8 cellular contexts compared by ENCODE assay signal in the genomic region with DNA sequence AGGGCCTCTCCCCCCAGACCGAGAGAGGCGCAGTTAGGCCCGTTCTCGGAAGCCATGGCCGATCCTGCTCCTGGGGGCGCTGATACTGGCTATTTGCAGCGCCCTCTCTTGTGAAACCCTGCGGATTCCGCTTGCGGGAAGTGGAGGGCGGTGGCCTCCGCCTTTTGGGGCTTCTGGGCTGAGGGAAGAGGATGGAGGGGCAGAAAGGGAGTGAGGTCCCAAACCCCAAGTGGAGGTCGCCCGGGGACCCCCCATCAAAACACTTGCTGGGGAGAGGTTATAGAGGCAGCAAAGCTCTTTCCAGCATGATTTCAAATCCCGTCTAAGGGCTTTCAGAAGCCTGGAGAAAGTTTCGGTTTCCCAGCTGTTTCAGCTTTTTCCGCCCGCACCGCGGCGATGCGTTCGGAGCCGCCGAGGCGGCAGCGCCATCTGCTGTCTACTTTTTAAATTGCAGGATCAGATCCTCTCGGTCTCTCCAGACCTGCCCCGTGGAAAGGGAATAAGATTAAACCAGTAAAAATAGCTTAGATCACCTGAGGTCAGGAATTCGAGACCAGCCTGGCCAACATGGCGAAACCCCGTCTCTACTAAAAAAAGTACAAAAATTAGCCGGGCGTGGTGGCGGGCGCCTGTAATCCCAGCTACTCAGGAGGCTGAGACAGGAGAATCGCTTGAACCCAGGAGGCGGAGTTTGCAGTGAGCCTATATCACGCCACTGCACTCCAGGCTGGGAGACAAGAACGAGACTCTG. TPM values are rescaled to one million over a fixed set of nuclear protein-coding genes. Genes with fewer than 3 reads are reported as not detected.
DNase-seq lines count a peak whose midpoint lies in the region; ATAC-seq, FAIRE-seq and TF ChIP-seq lines count a peak whose summit lies in the region.

No MANE protein-coding gene starts in this region.

- 18% methylated on average over 40 of the region's 40 CpGs for WGBS in HepG2 (ENCODE audit: low lambda C conversion rate)

- TF ChIP-seq POLR2A in HepG2 (IDR thresholded peaks at IDR 0.05; ENCODE audit: insufficient read depth in 1 of 2, low read depth in 2 of 2, low read length in 2 of 2): 0 out of 4 replicates have a peak, but pooled peaks of 1 of the 2 experiments have one; percentile 15

- H3K4me2 ChIP-seq in HepG2 (ENCODE audit: low read depth, low read length): peak overlapping the region; percentile 83

- H3K36me3 ChIP-seq in BE2C (no peaks in the 10 kb centered on the region), HepG2 (replicated peaks in 1 of 2; ENCODE audit: control insufficient read depth in 1 of 2, insufficient read depth in 2 of 2, low read length in 2 of 2) (no peaks in the 10 kb centered on the region)

- peak; percentile 85 for FAIRE-seq in HepG2 (lab: Jason Lieb, UNC)

- H3K27me3 ChIP-seq in BE2C (no peaks in the 10 kb centered on the region), HepG2 (ENCODE audit: control insufficient read depth in 1 of 2, insufficient read depth in 2 of 2, low read length in 2 of 2) (no peaks in the 10 kb centered on the region)

- POLR2A ChIA-PET in HepG2 (lab: Yijun Ruan, JAX): interaction anchor here (0.7 to 1.7 kb wide), 11 partner anchors 8 to 296 kb away, joined by 3 to 10 read pairs (median 3); a partner anchor contains a TSS

- peak overlapping the region; percentile 93 for H2AFZ ChIP-seq in HepG2 (ENCODE audit: low read length)

- intact Hi-C loops in HepG2 (cut with micrococcal nuclease; ENCODE audit: unreplicated experiment): loop anchor here (1.0 to 10.0 kb wide), 5 partner anchors 77 to 421 kb away; a partner anchor contains a TSS

- TF ChIP-seq EP300 in HepG2 (IDR thresholded peaks at IDR 0.05; ENCODE audit: low read depth in 2 of 2, low read length in 2 of 2): no peak
- no peak for TF ChIP-seq EP300 in HepG2 (CRISPR knock-in tag; IDR thresholded peaks at IDR 0.05; ENCODE audit: borderline replicate concordance)

- peak overlapping the region; percentile 47 for H3K4me3 ChIP-seq in BE2C (ENCODE audit: low read depth, low read length)
- peak overlapping the region; percentile 57 to 76 (median 69) for H3K4me3 ChIP-seq in HepG2 (replicated peaks in 1 of 3; ENCODE audit: insufficient read depth in 1 of 3, low read depth in 2 of 3, low read length in 3 of 3)

- H3K4me1 ChIP-seq in BE2C (no peaks in the 10 kb centered on the region), HepG2 (ENCODE audit: insufficient read depth, low read length) (peaks cover 39% of the 10 kb centered on the region)

- no TSS peak for BruUV-seq in HepG2 (replicated peaks; lab: Mats Ljungman, UMichigan)

- DNase-seq in BE2C (peak; percentile 76), NCI-H460 (ENCODE audit: extremely low read depth, low read depth) (peak; percentile 62), dermis blood vessel endothelial cell (peak; percentile 83), HepG2 (ENCODE audit: low spot score) (peak; percentile 59)
- DNase-seq in activated CD4-positive, alpha-beta T cell treated with anti-CD3 and anti-CD28 coated beads, Interleukin-2, amount 50 U/mL, for 24 hours (ENCODE audit: low read depth in 1 of 2, low spot score in 1 of 2): peak; percentile 69 to 77
- DNase-seq in stimulated activated CD4-positive, alpha-beta T cell treated with anti-CD3 and anti-CD28 coated beads, Interleukin-1b, Interleukin-23, amount 100 ng/mL, for 48 hours: peak; percentile 73

- CTCF ChIA-PET in HepG2 (lab: Yijun Ruan, JAX; ENCODE audit: low intra/inter-chr PET ratio, low total read pairs): interaction anchor here (1.2 to 2.0 kb wide), 3 partner anchors 141 to 293 kb away, joined by 4 to 15 read pairs (median 8); no protein-coding TSS in a partner anchor

- H3K9me3 ChIP-seq in BE2C (no peaks in the 10 kb centered on the region), HepG2 (ENCODE audit: low read length) (peaks cover 1% of the 10 kb centered on the region; the same call in 1 of the 2 replicates)

- no peak overlapping the region for H3K27ac ChIP-seq in HepG2 (ENCODE audit: extremely low read length, insufficient read depth, low read length)

- H3K79me2 ChIP-seq in HepG2 (ENCODE audit: insufficient read depth, low read length): no peaks in the 10 kb centered on the region

- TF ChIP-seq RAD21 in HepG2 (CRISPR knock-in tag; IDR thresholded peaks at IDR 0.05): peak; percentile 92

- TF ChIP-seq CTCF in BE2C (IDR thresholded peaks at IDR 0.05; ENCODE audit: low read depth, low read length) (peak; percentile 85), HepG2 (CRISPR knock-in tag; IDR thresholded peaks at IDR 0.05) (peak; percentile 91)

- peak overlapping the region; percentile 67 for H3K9ac ChIP-seq in HepG2 (ENCODE audit: insufficient read depth, low read depth, low read length)

- in situ Hi-C loops in HepG2 (cut with HindIII; ENCODE audit: extremely low pct_ligation_motif_present, low pct_unique_long_range_greater_than_20kb): loop anchor here (5.0 to 10.0 kb wide), 3 partner anchors 142 to 401 kb away; a partner anchor contains a TSS

- no peaks in the 10 kb centered on the region for H4K20me1 ChIP-seq in HepG2 (ENCODE audit: insufficient read depth, low read length)

- ATAC-seq in GM21390 (IDR thresholded peaks at IDR 0.05; ENCODE audit: unreplicated experiment): peak; percentile 37
- ATAC-seq in HepG2: peak; percentile 69
- ATAC-seq in GM21619 (IDR thresholded peaks at IDR 0.05; ENCODE audit: unreplicated experiment): no peak

TF ChIP-seq in HepG2, 621 proteins besides CTCF, POLR2A, EP300 and RAD21 (continues in another document):
- 0 out of 2 replicates have a peak, but pooled peaks have one; percentile 6 for TF ChIP-seq HOXA3 (CRISPR knock-in tag; IDR thresholded peaks at IDR 0.05)

RNA-seq across cellular contexts. Expression of a gene that starts 15.8 kb away (rescaled TPM):
- polyA plus RNA-seq in BE2C (2012; ENCODE audit: insufficient read depth, insufficient read length, low read depth): not detected
- total RNA-seq in NCI-H460 (2014; rRNA removed; shearing (Covaris generic)): not detected in 2 replicates
- polyA plus RNA-seq in NCI-H460 (2014; cell fraction: nucleus; rRNA removed): not detected in 2 replicates
- total RNA-seq in dermis blood vessel endothelial cell: 0.34 and 0.70 TPM in 2 replicates
- not detected in 2 replicates for total RNA-seq in HepG2 (2016; rRNA removed; fragmentation: Illumina TruSeq; extraction: Trizol)
- not detected in 2 replicates for total RNA-seq in HepG2 (2016; cell fraction: cytosol; rRNA removed; fragmentation: Illumina TruSeq; extraction: Trizol; ENCODE audit: low read depth)
- total RNA-seq in HepG2 (2016; cell fraction: insoluble cytoplasmic fraction; rRNA removed; fragmentation: Illumina TruSeq; extraction: Trizol): not detected in 2 replicates
- total RNA-seq in HepG2 (2016; cell fraction: membrane; rRNA removed; fragmentation: Illumina TruSeq; extraction: Trizol): not detected in 2 replicates
- total RNA-seq in HepG2 (2016; cell fraction: nucleus; rRNA removed; fragmentation: Illumina TruSeq; extraction: Trizol): not detected in 2 replicates
- polyA plus RNA-seq in HepG2 (2011; rRNA removed): not detected in 2 replicates
- polyA plus RNA-seq in HepG2 (2011; cell fraction: cytosol; rRNA removed): not detected in 2 replicates
- not detected in 2 replicates for polyA plus RNA-seq in HepG2 (2011; cell fraction: nucleus; rRNA removed)
- polyA plus RNA-seq in HepG2 (2012): 0.04 TPM in 1 of 2 replicates, not detected in the other
- polyA plus RNA-seq in HepG2 (2016; cell fraction: cytosol; fragmentation: Illumina TruSeq; extraction: Trizol; ENCODE audit: low read depth): not detected in 2 replicates
- polyA plus RNA-seq in HepG2 (2016; cell fraction: insoluble cytoplasmic fraction; fragmentation: Illumina TruSeq; extraction: Trizol; ENCODE audit: low read depth): not detected in 2 replicates
- polyA plus RNA-seq in HepG2 (2016; cell fraction: membrane; fragmentation: Illumina TruSeq; extraction: Trizol; ENCODE audit: low read depth): not detected in 2 replicates
- polyA plus RNA-seq in HepG2 (2016; cell fraction: nucleus; fragmentation: Illumina TruSeq; extraction: Trizol; ENCODE audit: insufficient read depth, low read depth): not detected in 2 replicates
- polyA minus RNA-seq in HepG2 (2011; rRNA and poly(A)+ RNA removed; ENCODE audit: low replicate concordance): not detected in 2 replicates
- not detected in 2 replicates for polyA minus RNA-seq in HepG2 (2011; cell fraction: cytosol; rRNA and poly(A)+ RNA removed)
- not detected in 2 replicates for polyA minus RNA-seq in HepG2 (2011; cell fraction: nucleus; rRNA and poly(A)+ RNA removed)

RNA-seq across cellular contexts. Expression of a gene that starts 28.1 kb away (rescaled TPM):
- polyA plus RNA-seq in BE2C (2012; ENCODE audit: insufficient read depth, insufficient read length, low read depth): not detected
- 0.02 TPM in 1 of 2 replicates, not detected in the other for total RNA-seq in NCI-H460 (2014; rRNA removed; shearing (Covaris generic))
- not detected in 2 replicates for polyA plus RNA-seq in NCI-H460 (2014; cell fraction: nucleus; rRNA removed)
- total RNA-seq in dermis blood vessel endothelial cell (0.51 and 1.6 TPM in 2 replicates), HepG2 (2016; rRNA removed; fragmentation: Illumina TruSeq; extraction: Trizol) (0.27 and 0.29 TPM in 2 replicates)
- 0.18 and 0.20 TPM in 2 replicates for total RNA-seq in HepG2 (2016; cell fraction: cytosol; rRNA removed; fragmentation: Illumina TruSeq; extraction: Trizol; ENCODE audit: low read depth)
- 0.09 and 0.12 TPM in 2 replicates for total RNA-seq in HepG2 (2016; cell fraction: insoluble cytoplasmic fraction; rRNA removed; fragmentation: Illumina TruSeq; extraction: Trizol)
- 0.21 TPM in 1 of 2 replicates, not detected in the other for total RNA-seq in HepG2 (2016; cell fraction: membrane; rRNA removed; fragmentation: Illumina TruSeq; extraction: Trizol)
- 0.22 and 0.38 TPM in 2 replicates for total RNA-seq in HepG2 (2016; cell fraction: nucleus; rRNA removed; fragmentation: Illumina TruSeq; extraction: Trizol)
- polyA plus RNA-seq in HepG2 (2011; rRNA removed): 0.76 and 0.81 TPM in 2 replicates
- 0.36 and 0.68 TPM in 2 replicates for polyA plus RNA-seq in HepG2 (2011; cell fraction: cytosol; rRNA removed)
- polyA plus RNA-seq in HepG2 (2011; cell fraction: nucleus; rRNA removed): 1.9 and 2.3 TPM in 2 replicates
- 0.19 and 0.29 TPM in 2 replicates for polyA plus RNA-seq in HepG2 (2012)
- 0.02 and 0.03 TPM in 2 replicates for polyA plus RNA-seq in HepG2 (2016; cell fraction: cytosol; fragmentation: Illumina TruSeq; extraction: Trizol; ENCODE audit: low read depth)
- polyA plus RNA-seq in HepG2 (2016; cell fraction: insoluble cytoplasmic fraction; fragmentation: Illumina TruSeq; extraction: Trizol; ENCODE audit: low read depth): not detected in 2 replicates
- not detected in 2 replicates for polyA plus RNA-seq in HepG2 (2016; cell fraction: membrane; fragmentation: Illumina TruSeq; extraction: Trizol; ENCODE audit: low read depth)
- polyA plus RNA-seq in HepG2 (2016; cell fraction: nucleus; fragmentation: Illumina TruSeq; extraction: Trizol; ENCODE audit: insufficient read depth, low read depth): 0.17 and 0.37 TPM in 2 replicates
- 4.8 TPM in 1 of 2 replicates, not detected in the other for polyA minus RNA-seq in HepG2 (2011; rRNA and poly(A)+ RNA removed; ENCODE audit: low replicate concordance)
- polyA minus RNA-seq in HepG2 (2011; cell fraction: cytosol; rRNA and poly(A)+ RNA removed): 0.49 and 1.1 TPM in 2 replicates
- 2.1 and 2.3 TPM in 2 replicates for polyA minus RNA-seq in HepG2 (2011; cell fraction: nucleus; rRNA and poly(A)+ RNA removed)
